ENCODE assay signal across 19 cellular contexts in the genomic region with DNA sequence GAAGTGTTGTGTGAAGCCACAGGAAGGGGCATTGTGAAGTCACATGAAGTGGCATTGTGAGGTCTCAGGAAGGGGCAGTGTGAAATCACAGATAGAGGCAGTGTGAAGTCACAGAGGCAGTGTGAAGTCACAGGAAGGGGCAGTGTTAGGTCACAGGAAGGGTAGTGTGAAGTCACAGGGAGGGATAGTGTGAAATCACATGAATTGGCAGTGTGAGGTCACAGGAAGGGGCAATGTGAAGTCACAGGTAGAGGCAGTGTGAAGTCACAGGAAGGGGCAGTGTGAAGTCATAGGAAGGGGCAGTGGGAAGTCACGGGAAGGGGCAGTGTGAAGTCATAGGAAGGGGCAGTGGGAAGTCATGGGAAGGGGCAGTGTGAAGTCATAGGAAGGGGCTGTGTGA.
"Had no signal": no experiment of that assay in that cellular context is flagged by ENCODE, and none has a peak within 500 bp of the region (broad histone marks: within the 10 kb centered on the region; RNA-seq: fewer than 3 reads in every experiment).

No MANE protein-coding gene starts in this region.

- H3K4me3 Mint-ChIP-seq: activated naive CD8-positive, alpha-beta T cell treated with anti-CD3 and anti-CD28 coated beads for 36 hours; nephron had no signal

- H3K27me3 Mint-ChIP-seq: activated naive CD8-positive, alpha-beta T cell treated with anti-CD3 and anti-CD28 coated beads for 36 hours had no signal

- H3K27ac ChIP-seq: cardiac muscle cell, tibial artery, uterus had no signal

- H3K27me3 ChIP-seq: cardiac muscle cell, tibial artery, uterus had no signal

- H3K27ac Mint-ChIP-seq: activated naive CD8-positive, alpha-beta T cell treated with anti-CD3 and anti-CD28 coated beads for 36 hours; nephron had no signal

- H3K36me3 ChIP-seq: cardiac muscle cell, lower lobe of right lung, tibial artery, uterus had no signal

- H3K4me1 ChIP-seq: lower lobe of right lung, uterus had no signal

- ATAC-seq: lower lobe of right lung had no signal

- DNase-seq: activated CD4-positive, alpha-beta T cell treated with anti-CD3 and anti-CD28 coated beads, Interleukin-2, amount 50 U/mL, for 48 hours; activated naive CD4-positive, alpha-beta T cell; activated naive CD8-positive, alpha-beta T cell treated with anti-CD3 and anti-CD28 coated beads for 36 hours; amniotic stem cell; foreskin fibroblast; hippocampal formation; lower lobe of right lung; occipital lobe; retina; stimulated activated CD4-positive, alpha-beta T cell treated with anti-CD3 and anti-CD28 coated beads, Interleukin-12 subunit alpha, Interleukin-12 subunit beta, amount 100 ng/mL, for 4 hours; stimulated activated CD4-positive, alpha-beta T cell treated with anti-CD3 and anti-CD28 coated beads, Interleukin-1b, Interleukin-23, amount 100 ng/mL, for 48 hours; stimulated activated naive CD4-positive, alpha-beta T cell treated with Interleukin-2 at 50 U/mL for 16 hours; substantia nigra; tibial artery; uterus had no signal

- H3K9me3 ChIP-seq: tibial artery, uterus had no signal

- H3K4me3 ChIP-seq: cardiac muscle cell, lower lobe of right lung, tibial artery, uterus had no signal

- FAIRE-seq: keratinocyte, TTC549 had no signal
